In genomic region chr16:87853411-87854052, GRCh38 we compare ENCODE assay signal across 8 cellular contexts. TPM values are rescaled to one million over a fixed set of nuclear protein-coding genes. Genes with fewer than 3 reads are reported as not detected.
A peak's percentile ranks its signal among the peaks of the same experiment; 100 is the strongest.
DNase-seq lines count a peak whose midpoint lies in the region; ATAC-seq, FAIRE-seq and TF ChIP-seq lines count a peak whose summit lies in the region.

No MANE protein-coding gene starts in this region.

- no peak overlapping the region for H4K8ac ChIP-seq in H9 (replicated peaks; ENCODE audit: insufficient read length, low read depth, low read length)

- no peak overlapping the region for H3K27ac ChIP-seq in H9 (ENCODE audit: insufficient read length, low read depth, low read length)

- no peak overlapping the region for H4K5ac ChIP-seq in H9 (ENCODE audit: insufficient read length, low read depth, low read length)

- H3K23me2 ChIP-seq in H9 (ENCODE audit: insufficient read length, low read depth, low read length, poor library complexity, severe bottlenecking), result no peaks in the 10 kb centered on the region

- H3K27me3 ChIP-seq in H9 (ENCODE audit: insufficient read depth, low read length), result no peaks in the 10 kb centered on the region
- no peaks in the 10 kb centered on the region for H3K27me3 ChIP-seq in bronchial epithelial cell (ENCODE audit: control insufficient read depth, insufficient read depth, low read length)

- no peak overlapping the region for H3K4me3 ChIP-seq in bronchial epithelial cell (ENCODE audit: low read depth, low read length)

- H3K4me1 ChIP-seq in H9 (ENCODE audit: insufficient read depth, low read length), result no peaks in the 10 kb centered on the region; the same call in 1 of the 2 replicates

- H4K91ac ChIP-seq in H9 (ENCODE audit: insufficient read length, low read depth, low read length), result peak overlapping the region; percentile 32

- peaks cover 2% of the 10 kb centered on the region for H4K20me1 ChIP-seq in H9 (ENCODE audit: control insufficient read depth, insufficient read depth, insufficient read length)

- no peak overlapping the region for H2BK120ac ChIP-seq in H9 (ENCODE audit: low read depth, low read length, poor library complexity, severe bottlenecking)

- H3K18ac ChIP-seq in H9 (ENCODE audit: insufficient read length, low read depth, low read length), result peak overlapping the region; percentile 92

- H3K27me3 Mint-ChIP-seq in Calu3 (ENCODE audit: unreplicated experiment), result no peaks in the 10 kb centered on the region
- peaks cover 9% of the 10 kb centered on the region for H3K27me3 Mint-ChIP-seq in H9 (ENCODE audit: low read depth)

- H3K9me3 ChIP-seq in H9 (ENCODE audit: control insufficient read depth, low read depth, low read length), result no peaks in the 10 kb centered on the region

- FAIRE-seq in bronchial epithelial cell (lab: Jason Lieb, UNC), result no peak

- no CpG with 5 or more reads among the region's 25 CpGs for WGBS in H9 (ENCODE audit: extremely low coverage, insufficient read length, low lambda C conversion rate)

- no peak overlapping the region for H2BK15ac ChIP-seq in H9 (ENCODE audit: low read depth, low read length)

- DNase-seq in Calu3 (peak; percentile 97), H9 (peak; percentile 88), NCI-H2107 treated with DMSO at 0.1 percent for 48 hours (lab: John Stamatoyannopoulos, UW; ENCODE audit: unreplicated experiment) (peak; percentile 82), bronchial epithelial cell (ENCODE audit: low read depth) (peak; percentile 83), iris pigment epithelial cell (ENCODE audit: low read depth) (peak; percentile 92)
- peak; percentile 56 for DNase-seq in activated CD4-positive, CD25-positive, alpha-beta regulatory T cell treated with anti-CD3 and anti-CD28 coated beads, Interleukin-2, amount 50 U/mL, for 16 hours (ENCODE audit: low read depth, low spot score)
- peak; percentile 70 to 80 for DNase-seq in stimulated activated CD4-positive, alpha-beta T cell treated with anti-CD3 and anti-CD28 coated beads, Interleukin-15, amount 100 ng/mL, for 1 hour (ENCODE audit: low read depth in 1 of 2, low spot score in 1 of 2)

- peaks cover 100% of the 10 kb centered on the region for H3K36me3 Mint-ChIP-seq in Calu3 (ENCODE audit: insufficient read depth, unreplicated experiment)
- peaks cover 29 to 69% (median 40%) of the 10 kb centered on the region in 3 experiments for H3K36me3 Mint-ChIP-seq in H9 (ENCODE audit: insufficient read depth in 1 of 3, low read depth in 3 of 3)

- TF ChIP-seq CTCF in Calu3 (IDR thresholded peaks at IDR 0.05; ENCODE audit: unreplicated experiment) (no peak), H9 (conservative IDR thresholded peaks at IDR 0.05) (no peak), bronchial epithelial cell (IDR thresholded peaks at IDR 0.05; ENCODE audit: insufficient read depth, low read length, severe bottlenecking) (no peak)

- H3K4me2 ChIP-seq in H9 (ENCODE audit: insufficient read depth, insufficient read length, low read length), result peak overlapping the region; percentile 26

- peaks cover 79% of the 10 kb centered on the region for H3K4me1 Mint-ChIP-seq in Calu3 (ENCODE audit: low read depth, unreplicated experiment)
- H3K4me1 Mint-ChIP-seq in H9, result peaks cover 20 to 51% of the 10 kb centered on the region in 2 experiments

- no peak for ATAC-seq in HG03196 (IDR thresholded peaks at IDR 0.05; ENCODE audit: unreplicated experiment)

- H3K9ac ChIP-seq in H9 (ENCODE audit: extremely low read depth, insufficient read length, low read length), result peak overlapping the region; percentile 43

- no peaks in the 10 kb centered on the region; the same call in 1 of the 2 replicates for H3K79me2 ChIP-seq in H9 (ENCODE audit: insufficient read depth, low read length)

- H3K27ac Mint-ChIP-seq in Calu3 (ENCODE audit: unreplicated experiment) (peak overlapping the region; percentile 89), H9 (peak overlapping the region; percentile 94 to 99 (median 98); a peak in 6 of 7 replicates)

- CTCF ChIA-PET in Calu3 (lab: Charles Lee), result interaction anchor here (0.9 to 1.6 kb wide), 4 partner anchors 11 to 74 kb away, joined by 3 to 9 read pairs (median 6); partner anchors contain the start of gene SLC7A5

- H3K14ac ChIP-seq in H9 (ENCODE audit: insufficient read depth, low read length), result peak overlapping the region; percentile 94

- no peaks in the 10 kb centered on the region for H3K9me3 Mint-ChIP-seq in Calu3 (ENCODE audit: low read depth, unreplicated experiment)
- peaks cover 0 to 3% of the 10 kb centered on the region in 2 experiments; a peak in 1 of 5 replicates for H3K9me3 Mint-ChIP-seq in H9

- H3T11ph ChIP-seq in H9 (ENCODE audit: low read length), result no peak overlapping the region

- no peak overlapping the region for H2AFZ ChIP-seq in H9 (ENCODE audit: low read length)

- H2AK5ac ChIP-seq in H9 (ENCODE audit: insufficient read length, low read length), result no peak overlapping the region

- H2BK12ac ChIP-seq in H9 (ENCODE audit: insufficient read length, low read depth, low read length), result no peak overlapping the region

- no peak overlapping the region for H2BK5ac ChIP-seq in H9 (ENCODE audit: insufficient read length, low read length)

- no peaks in the 10 kb centered on the region for H3K79me1 ChIP-seq in H9 (ENCODE audit: insufficient read depth, low read depth, low read length, poor library complexity, severe bottlenecking)

- BruUV-seq in Calu3 (replicated peaks; lab: Mats Ljungman, UMichigan), result no TSS peak

- no peak overlapping the region for H2BK20ac ChIP-seq in H9 (ENCODE audit: low read depth, low read length, poor library complexity, severe bottlenecking)

- H3K4me3 Mint-ChIP-seq in Calu3 (ENCODE audit: low read depth, unreplicated experiment), result peak overlapping the region; percentile 54
- H3K4me3 Mint-ChIP-seq in H9, result no peak overlapping the region; a peak in 1 of 5 replicates

- H3K23ac ChIP-seq in H9 (ENCODE audit: insufficient read length, low read depth, low read length), result no peak overlapping the region

- intact Hi-C loops in Calu3 (cut with micrococcal nuclease; ENCODE audit: unreplicated experiment), result loop anchor here (5.0 kb wide), 1 partner anchor 76 kb away; no protein-coding TSS in a partner anchor

- no peak overlapping the region for H3K4ac ChIP-seq in H9 (ENCODE audit: low read depth, low read length)

- peaks cover 55% of the 10 kb centered on the region for H3K36me3 ChIP-seq in bronchial epithelial cell (ENCODE audit: control insufficient read depth, insufficient read depth, low read length)

- H3K56ac ChIP-seq in H9 (ENCODE audit: insufficient read length, low read depth, low read length), result no peak overlapping the region

RNA-seq across cellular contexts. Expression of gene SLC7A5, which starts 15.8 kb away (rescaled TPM):
- total RNA-seq in Calu3 (2022) (379 and 501 TPM in 2 replicates), H9 (2021) (217 TPM in 2 replicates), bronchial epithelial cell (169 and 243 TPM in 2 replicates)
